Comparison of ENCODE assay signal across 24 cellular contexts in genomic region chr2:45746888-45747287, GRCh38.
"Had no signal": no experiment of that assay in that cellular context is flagged by ENCODE, and none has a peak within 500 bp of the region (broad histone marks: within the 10 kb centered on the region; RNA-seq: fewer than 3 reads in every experiment).

No MANE protein-coding gene starts in this region.

- ATAC-seq: activated CD4-positive, CD25-positive, alpha-beta regulatory T cell treated with anti-CD3 and anti-CD28 coated beads, Interleukin-2, amount 50 U/mL, for 24 hours; effector memory CD8-positive, alpha-beta T cell; left cardiac atrium; left ventricle myocardium superior; sciatic nerve; stimulated activated effector memory CD8-positive, alpha-beta T cell treated with anti-CD3 and anti-CD28 coated beads, Interleukin-12 subunit alpha, Interleukin-12 subunit beta, amount 100 ng/mL, for 72 hours; T-helper 17 cell had no signal

- H3K4me2 ChIP-seq: hepatocyte had no signal

- H3K27me3 ChIP-seq: hepatocyte, stomach, tibial artery had no signal

- H3K36me3 ChIP-seq: stomach, tibial artery, WERI-Rb-1 had no signal

- H3K27ac ChIP-seq: hepatocyte, stomach, tibial artery, WERI-Rb-1 had no signal

- DNase-seq: activated CD4-positive, alpha-beta T cell treated with anti-CD3 and anti-CD28 coated beads for 48 hours; activated CD4-positive, alpha-beta T cell treated with anti-CD3 and anti-CD28 coated beads, Interleukin-2, amount 50 U/mL, for 48 hours; activated CD8-positive, alpha-beta memory T cell treated with anti-CD3 and anti-CD28 coated beads for 24 hours; activated gamma-delta T cell; activated naive CD4-positive, alpha-beta T cell treated with anti-CD3 and anti-CD28 coated beads, Interleukin-2, amount 10 ng/mL, durations not matched to agents 7 days and 5 days; activated naive CD8-positive, alpha-beta T cell treated with anti-CD3 and anti-CD28 coated beads, Interleukin-2, amount 10 ng/mL, durations not matched to agents 7 days and 5 days; amniotic stem cell; caudate nucleus; cortex of kidney; effector memory CD8-positive, alpha-beta T cell; left cardiac atrium; left ventricle myocardium superior; retina; stimulated activated CD4-positive, alpha-beta T cell treated with anti-CD3 and anti-CD28 coated beads, Interleukin-4, amount 100 ng/mL, for 24 hours; stomach; T-helper 17 cell; T1000; tibial artery; WERI-Rb-1 had no signal

- H2AFZ ChIP-seq: hepatocyte had no signal

- H3K4me3 ChIP-seq: hepatocyte, skin epidermis, stomach, tibial artery had no signal
